17 cellular contexts compared by ENCODE assay signal in genomic region chr14:103856105-103856504, GRCh38. TPM values are rescaled to one million over a fixed set of nuclear protein-coding genes. Genes with fewer than 3 reads are reported as not detected.
DNase-seq lines count a peak whose midpoint lies in the region; ATAC-seq and TF ChIP-seq lines count a peak whose summit lies in the region.
"Had no signal": no experiment of that assay in that cellular context is flagged by ENCODE, and none has a peak within 500 bp of the region (broad histone marks: within the 10 kb centered on the region; RNA-seq: fewer than 3 reads in every experiment).

No MANE protein-coding gene starts in this region.

- peak overlapping the region; percentile 65; the same call in 1 of the 2 replicates for H3K9ac ChIP-seq in iPS-20b (ENCODE audit: low read depth, low read length)

- H3K4me3 ChIP-seq in PC-9 = no peak overlapping the region
- H3K4me3 ChIP-seq in iPS-20b (ENCODE audit: low read length) = peak overlapping the region; percentile 41; the same call in 1 of the 2 replicates
- no peak overlapping the region for H3K4me3 ChIP-seq in lower leg skin (ENCODE audit: low read depth, poor library complexity, severe bottlenecking)
- H3K4me3 ChIP-seq: gastrocnemius medialis, HAP-1, MG63, right lobe of liver had no signal

- ATAC-seq in sciatic nerve = peak; percentile 18
- ATAC-seq in GM21367 (IDR thresholded peaks at IDR 0.05; ENCODE audit: unreplicated experiment) = no peak
- ATAC-seq: gastrocnemius medialis, natural killer cell had no signal

- H3K9me3 ChIP-seq in PC-9 (ENCODE audit: insufficient read depth, low read depth) = no peaks in the 10 kb centered on the region
- no peaks in the 10 kb centered on the region for H3K9me3 ChIP-seq in iPS-20b (ENCODE audit: insufficient read depth, low read depth, low read length)
- H3K9me3 ChIP-seq: gastrocnemius medialis, HAP-1, MG63, right lobe of liver had no signal

- peak overlapping the region; percentile 56 for H3K4me2 ChIP-seq in PC-9

- no peak for TF ChIP-seq POLR2A in lower leg skin (IDR thresholded peaks at IDR 0.05)

- CTCF ChIA-PET in PC-9 (lab: Charles Lee) = interaction anchor here (0.5 to 1.0 kb wide), 3 partner anchors 12 to 104 kb away, joined by 3 to 18 read pairs (median 9); no protein-coding TSS in a partner anchor

- H3K27me3 ChIP-seq in PC-9 (ENCODE audit: insufficient read depth, low read depth) = no peaks in the 10 kb centered on the region
- H3K27me3 ChIP-seq in iPS-20b (ENCODE audit: insufficient read depth, low read length) = no peaks in the 10 kb centered on the region
- H3K27me3 ChIP-seq: gastrocnemius medialis, MG63, right lobe of liver had no signal

- H4K20me1 ChIP-seq in PC-9 (ENCODE audit: insufficient read depth) = no peaks in the 10 kb centered on the region

- H3K4me1 ChIP-seq in PC-9 (replicated peaks; ENCODE audit: insufficient read depth) = peaks cover 34% of the 10 kb centered on the region
- peaks cover 14% of the 10 kb centered on the region; the same call in 1 of the 2 replicates for H3K4me1 ChIP-seq in iPS-20b (ENCODE audit: insufficient read depth, low read length)
- H3K4me1 ChIP-seq: right lobe of liver had no signal

- TF ChIP-seq CTCF in PC-9 (conservative IDR thresholded peaks at IDR 0.05) (no peak), lower leg skin (IDR thresholded peaks at IDR 0.05) (no peak)

- DNase-seq in DMS 273 (lab: John Stamatoyannopoulos, UW; ENCODE audit: unreplicated experiment) (peak; percentile 38), DMS 273 treated with DMSO at 0.1 percent for 48 hours (lab: John Stamatoyannopoulos, UW) (no peak), PC-9 (no peak), sciatic nerve (ENCODE audit: low spot score) (no peak), lower leg skin (ENCODE audit: low spot score in 2 of 2) (no peak)
- no peak for DNase-seq in stimulated activated CD4-positive, alpha-beta T cell treated with anti-CD3 and anti-CD28 coated beads, Interleukin-1b, Interleukin-23, amount 100 ng/mL, for 48 hours
- DNase-seq: 8988T; activated naive CD4-positive, alpha-beta T cell treated with anti-CD3 and anti-CD28 coated beads for 36 hours; CD8-positive, alpha-beta memory T cell; gastrocnemius medialis; MG63; natural killer cell; stimulated activated naive CD4-positive, alpha-beta T cell had no signal

- no TSS peak for BruUV-seq in PC-9 (replicated peaks; lab: Mats Ljungman, UMichigan)

- H2AFZ ChIP-seq in PC-9 = no peak overlapping the region

- intact Hi-C loops in PC-9 (cut with micrococcal nuclease; ENCODE audit: unreplicated experiment) = no loop called here
- intact Hi-C loops in sciatic nerve (cut with DNase I) = no loop called here
- intact Hi-C loops in lower leg skin (cut with DNase I; ENCODE audit: low total_unique reads) = no loop called here

- H3K9me2 ChIP-seq in PC-9 (ENCODE audit: insufficient read depth) = no peaks in the 10 kb centered on the region

- H3K27ac ChIP-seq in PC-9 (no peak overlapping the region), iPS-20b (ENCODE audit: low read length) (no peak overlapping the region)
- H3K27ac ChIP-seq: right lobe of liver had no signal

- POLR2A ChIA-PET in PC-9 (lab: Charles Lee; ENCODE audit: unreplicated experiment) = interaction anchor here (0.9 kb wide), 1 partner anchor 24 kb away, joined by 14 read pairs; no protein-coding TSS in a partner anchor

- WGBS in lower leg skin, 2 donors = 78 to 83% methylated on average over 3 to 8 of the region's 8 CpGs

- H3K36me3 ChIP-seq in PC-9 (ENCODE audit: low read depth) (no peaks in the 10 kb centered on the region), iPS-20b (ENCODE audit: insufficient read depth, low read depth, low read length) (no peaks in the 10 kb centered on the region)
- H3K36me3 ChIP-seq: gastrocnemius medialis, HAP-1, MG63, right lobe of liver had no signal

- peaks cover 16% of the 10 kb centered on the region; the same call in 1 of the 2 replicates for H3F3A ChIP-seq in PC-9 (ENCODE audit: insufficient read depth, low read depth)

- no peaks in the 10 kb centered on the region for H3K79me2 ChIP-seq in PC-9 (ENCODE audit: low read depth)

RNA-seq across cellular contexts. Expression of gene PPP1R13B, which starts 8.7 kb away (rescaled TPM):
- total RNA-seq in PC-9 (2021) (26.5 and 36.5 TPM in 2 replicates), sciatic nerve (38.6 TPM), lower leg skin (10 to 100 TPM; 28.9 to 55.8 (median 41.5) TPM)
